Comparison of ENCODE assay signal across 27 cellular contexts in the genomic region with DNA sequence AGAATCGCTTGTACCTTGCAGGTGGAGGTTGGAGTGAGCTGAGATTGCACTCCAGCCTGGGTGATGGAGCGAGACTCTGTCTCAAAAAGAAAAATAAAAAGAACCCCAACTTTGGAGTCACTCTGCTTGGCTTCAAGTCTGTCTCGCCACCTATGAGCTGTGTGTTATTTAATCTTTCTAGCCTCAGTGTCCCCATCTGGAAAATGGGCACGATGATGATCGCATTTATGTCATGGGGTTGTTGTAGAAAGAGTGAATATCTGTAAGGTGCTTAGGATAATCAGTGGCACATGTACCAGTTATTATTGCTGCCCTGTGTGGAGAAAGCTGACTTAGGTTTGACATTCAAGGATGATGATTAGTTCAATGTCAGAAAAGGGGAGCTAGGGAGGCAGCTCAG.
"Had no signal": no experiment of that assay in that cellular context is flagged by ENCODE, and none has a peak within 500 bp of the region (broad histone marks: within the 10 kb centered on the region; RNA-seq: fewer than 3 reads in every experiment).

No MANE protein-coding gene starts in this region.

- FAIRE-seq: urothelium cell line had no signal

- H3K27ac ChIP-seq: stomach, suprapubic skin, testis, thoracic aorta, thyroid gland, tibial artery, tibial nerve, transverse colon, upper lobe of left lung, upper lobe of right lung, uterus, vagina had no signal

- ATAC-seq: stimulated activated effector memory CD8-positive, alpha-beta T cell treated with anti-CD3 and anti-CD28 coated beads, Interleukin-12 subunit alpha, Interleukin-12 subunit beta, amount 100 ng/mL, for 72 hours; stimulated activated memory B cell treated with anti-CD40 and anti-IgM and Interleukin-4, amounts not matched to agents 10 μg/mL and 1 μg/mL and 100 μg/mL, for 72 hours; stimulated activated naive B cell treated with anti-CD40 and anti-IgM and Interleukin-4, amounts not matched to agents 10 μg/mL and 1 μg/mL and 100 μg/mL, for 72 hours; stimulated activated naive CD8-positive, alpha-beta T cell treated with anti-CD3 and anti-CD28 coated beads, Interleukin-15, amount 100 ng/mL, for 72 hours; stimulated activated naive CD8-positive, alpha-beta T cell treated with anti-CD3 and anti-CD28 coated beads, Interleukin-15, Interleukin-2, amounts not matched to agents 100 U/mL and 50 U/mL, for 24 hours; upper lobe of right lung had no signal

- DNase-seq: stimulated activated CD4-positive, alpha-beta T cell treated with anti-CD3 and anti-CD28 coated beads, Interleukin-2, amount 100 ng/mL, for 48 hours; stimulated activated CD4-positive, alpha-beta T cell treated with anti-CD3 and anti-CD28 coated beads, Interleukin-4, amount 100 ng/mL, for 1 hour; stimulated activated CD4-positive, alpha-beta T cell treated with anti-CD3 and anti-CD28 coated beads, Interleukin-4, amount 100 ng/mL, for 24 hours; stimulated activated CD4-positive, alpha-beta T cell treated with anti-CD3 and anti-CD28 coated beads, Interleukin-4, amount 100 ng/mL, for 4 hours; stimulated activated CD8-positive, alpha-beta memory T cell treated with anti-CD3 and anti-CD28 coated beads, Interleukin-4, amount 100 ng/mL, for 48 hours; stimulated activated naive B cell treated with anti-CD40 and anti-IgM and Interleukin-4, amounts not matched to agents 10 μg/mL and 1 μg/mL and 100 μg/mL, for 72 hours; stimulated activated naive CD4-positive, alpha-beta T cell; stimulated activated naive CD4-positive, alpha-beta T cell treated with Interleukin-2 at 50 U/mL for 16 hours; stimulated activated naive CD8-positive, alpha-beta T cell treated with anti-CD3 and anti-CD28 coated beads, Interleukin-15, amount 100 ng/mL, for 72 hours; stimulated activated naive CD8-positive, alpha-beta T cell treated with anti-CD3 and anti-CD28 coated beads, Interleukin-15, Interleukin-2, amounts not matched to agents 100 U/mL and 50 U/mL, for 24 hours; stomach; substantia nigra; testis; thyroid gland; tibial artery; transverse colon; trophoblast cell; upper lobe of left lung; upper lobe of right lung; uterus had no signal

- H3K27me3 ChIP-seq: stomach, suprapubic skin, testis, thyroid gland, tibial artery, tibial nerve, transverse colon, upper lobe of left lung, upper lobe of right lung, uterus, vagina had no signal

- H3K4me1 ChIP-seq: stomach, suprapubic skin, testis, thyroid gland, tibial artery, tibial nerve, transverse colon, upper lobe of left lung, upper lobe of right lung, uterus, vagina had no signal

- H3K4me3 ChIP-seq: stomach, suprapubic skin, testis, thoracic aorta, thyroid gland, tibial artery, tibial nerve, transverse colon, upper lobe of left lung, upper lobe of right lung, uterus, vagina had no signal

- H3K9me3 ChIP-seq: stomach, suprapubic skin, testis, thoracic aorta, thyroid gland, tibial artery, tibial nerve, transverse colon, upper lobe of left lung, upper lobe of right lung, uterus, vagina had no signal

- H3K36me3 ChIP-seq: stomach, suprapubic skin, thoracic aorta, thyroid gland, tibial artery, transverse colon, upper lobe of left lung, upper lobe of right lung, uterus, vagina had no signal
